18 cellular contexts compared by ENCODE assay signal in genomic region chr1:208249300-208249699, GRCh38. TPM values are rescaled to one million over a fixed set of nuclear protein-coding genes. Genes with fewer than 3 reads are reported as not detected.
A peak's percentile ranks its signal among the peaks of the same experiment; 100 is the strongest.
DNase-seq lines count a peak whose midpoint lies in the region; ATAC-seq and TF ChIP-seq lines count a peak whose summit lies in the region.
"Had no signal": no experiment of that assay in that cellular context is flagged by ENCODE, and none has a peak within 500 bp of the region (broad histone marks: within the 10 kb centered on the region; RNA-seq: fewer than 3 reads in every experiment).

No MANE protein-coding gene starts in this region.

- H3K36me3 Mint-ChIP-seq in brain (no peaks in the 10 kb centered on the region), neural progenitor cell (no peaks in the 10 kb centered on the region)
- H3K36me3 Mint-ChIP-seq: CD4-positive, alpha-beta memory T cell had no signal

- H3K4me1 ChIP-seq in neural progenitor cell = peaks cover 50% of the 10 kb centered on the region

- peak overlapping the region; percentile 45 to 96 (median 72) for H3K27ac Mint-ChIP-seq in brain
- H3K27ac Mint-ChIP-seq in neural progenitor cell = peak overlapping the region; percentile 1
- H3K27ac Mint-ChIP-seq: CD4-positive, alpha-beta memory T cell; GM23338; HFFc6 had no signal

- no peak overlapping the region for H3K4me3 ChIP-seq in neural progenitor cell
- H3K4me3 ChIP-seq: GM23338, HAP-1 had no signal

- H2AFZ ChIP-seq in neural progenitor cell (replicated peaks) = no peak overlapping the region
- H2AFZ ChIP-seq: GM23338 had no signal

- no peak overlapping the region for H3K9ac ChIP-seq in neural progenitor cell

- peaks cover 7% of the 10 kb centered on the region for H3K27me3 ChIP-seq in neural progenitor cell
- H3K27me3 ChIP-seq: BE2C had no signal

- TF ChIP-seq CTCF in brain (conservative IDR thresholded peaks at IDR 0.05) = no peak
- TF ChIP-seq CTCF in neural progenitor cell (IDR thresholded peaks at IDR 0.05) = no peak

- peaks cover 15% of the 10 kb centered on the region for H3F3A ChIP-seq in neural progenitor cell (ENCODE audit: low read depth)

- H3K4me1 Mint-ChIP-seq in brain (peaks cover 94% of the 10 kb centered on the region), neural progenitor cell (peaks cover 58% of the 10 kb centered on the region)

- H4K20me1 ChIP-seq in neural progenitor cell (ENCODE audit: low read depth) = no peaks in the 10 kb centered on the region

- peak overlapping the region in 2 of 5 experiments; percentile 31 to 66 for H3K4me3 Mint-ChIP-seq in brain
- no peak overlapping the region for H3K4me3 Mint-ChIP-seq in neural progenitor cell
- H3K4me3 Mint-ChIP-seq: CD4-positive, alpha-beta memory T cell; GM23338; HFFc6 had no signal

- no peaks in the 10 kb centered on the region for H3K79me2 ChIP-seq in neural progenitor cell (ENCODE audit: low read depth)

- H3K9me3 Mint-ChIP-seq in brain (peaks cover 0 to 2% (median 0%) of the 10 kb centered on the region in 5 experiments), neural progenitor cell (no peaks in the 10 kb centered on the region)
- H3K9me3 Mint-ChIP-seq: CD4-positive, alpha-beta memory T cell; GM23338; HFFc6 had no signal

- no peak for ATAC-seq in HG03175 (IDR thresholded peaks at IDR 0.05; ENCODE audit: unreplicated experiment)
- ATAC-seq: GM23338 had no signal

- no peaks in the 10 kb centered on the region for H3K9me3 ChIP-seq in neural progenitor cell (ENCODE audit: low read depth)
- H3K9me3 ChIP-seq: BE2C, HAP-1 had no signal

- DNase-seq in ecto neural progenitor cell (ENCODE audit: low spot score) = peak; percentile 42
- DNase-seq in neural progenitor cell (ENCODE audit: low spot score) = no peak
- no peak for DNase-seq in NOMO-1 treated with dmso at 0.1 percent for 144 hours (lab: John Stamatoyannopoulos, UW; ENCODE audit: unreplicated experiment)
- no peak for DNase-seq in NCI-H446 treated with DMSO at 0.1 percent for 48 hours (lab: John Stamatoyannopoulos, UW)
- DNase-seq in NCI-H2107 treated with DMSO at 0.1 percent for 48 hours (lab: John Stamatoyannopoulos, UW; ENCODE audit: unreplicated experiment) = no peak
- DNase-seq: BE2C; CD4-positive, alpha-beta memory T cell; COR-L47; DMS153; DMS79 treated with DMSO at 0.1 percent for 48 hours; EL; HFFc6 had no signal

- H3K36me3 ChIP-seq in neural progenitor cell = no peaks in the 10 kb centered on the region
- H3K36me3 ChIP-seq: BE2C, HAP-1 had no signal

- no peak overlapping the region for H3K4me2 ChIP-seq in neural progenitor cell
- H3K4me2 ChIP-seq: GM23338 had no signal

- peaks cover 3% of the 10 kb centered on the region for H3K27me3 Mint-ChIP-seq in brain
- peaks cover 13% of the 10 kb centered on the region for H3K27me3 Mint-ChIP-seq in neural progenitor cell (ENCODE audit: insufficient read depth, low read depth)

- no peak overlapping the region for H3K27ac ChIP-seq in neural progenitor cell
- H3K27ac ChIP-seq: C4-2B, HL-60 had no signal

RNA-seq across cellular contexts. Expression of gene PLXNA2, which starts 5.1 kb away (rescaled TPM):
- polyA plus RNA-seq in brain (ENCODE audit: insufficient read depth, low read depth, low replicate concordance) = 5.7 TPM
- 1.7 and 2.3 TPM in 2 replicates for total RNA-seq in neural progenitor cell (ENCODE audit: low replicate concordance)
